Comparison of ENCODE assay signal across 8 cellular contexts in genomic region chr22:31107206-31108118, GRCh38. TPM values are rescaled to one million over a fixed set of nuclear protein-coding genes. Genes with fewer than 3 reads are reported as not detected.
A peak's percentile ranks its signal among the peaks of the same experiment; 100 is the strongest.
DNase-seq lines count a peak whose midpoint lies in the region; ATAC-seq and TF ChIP-seq lines count a peak whose summit lies in the region.

SELENOM (minus strand) TSS chr22:31107568; CDS start chr22:31107505, 63 bp downstream.

- no peaks in the 10 kb centered on the region for H3K36me3 Mint-ChIP-seq in neural crest cell (ENCODE audit: low read depth)

- peak within 1 kb of the TSS; percentile 78 for H3K4me3 Mint-ChIP-seq in neural crest cell

- H3K4me3 ChIP-seq in fibroblast of villous mesenchyme (ENCODE audit: low read depth, low read length) (peak within 1 kb of the TSS; percentile 94), stomach (peak within 1 kb of the TSS; percentile 58 to 87 (median 68))

- DNase-seq in DMS 273 treated with DMSO at 0.1 percent for 48 hours (lab: John Stamatoyannopoulos, UW) (peak; percentile 86), SHP77 (lab: John Stamatoyannopoulos, UW) (peak; percentile 97), activated gamma-delta T cell treated with Interleukin-2 at 50 U/mL for 16 hours (peak; percentile 78), fibroblast of villous mesenchyme (ENCODE audit: low read depth) (peak; percentile 98), neural crest cell (ENCODE audit: low read depth, low spot score) (peak; percentile 83), stomach (peak; percentile 97)

- H3K27ac Mint-ChIP-seq in neural crest cell (ENCODE audit: unreplicated experiment), result no peak within 1 kb of the TSS

- no peaks in the 10 kb centered on the region for H3K9me3 Mint-ChIP-seq in neural crest cell

- intact Hi-C loops in stomach (cut with DNase I; ENCODE audit: low total_unique reads), result no loop called here

- ATAC-seq in GM21528 (IDR thresholded peaks at IDR 0.05; ENCODE audit: low FRiP score, unreplicated experiment), result peak; percentile 82

- no peak for TF ChIP-seq EP300 in Ishikawa (IDR thresholded peaks at IDR 0.05; ENCODE audit: borderline replicate concordance)
- TF ChIP-seq EP300 in stomach (IDR thresholded peaks at IDR 0.05), result no peak

- H3K9me3 ChIP-seq in stomach, result peaks cover 0 to 1% (median 0%) of the 10 kb centered on the region in 4 donors

- 2 to 6% (median 5%) methylated on average over 23 to 70 of the region's 70 CpGs for WGBS in stomach, 5 donors

- H3K4me1 ChIP-seq in stomach, result peaks cover 10 to 58% (median 49%) of the 10 kb centered on the region in 4 donors

- H3K27me3 ChIP-seq in stomach, result no peaks in the 10 kb centered on the region

- peak; percentile 97 for TF ChIP-seq CTCF in fibroblast of villous mesenchyme (IDR thresholded peaks at IDR 0.05; ENCODE audit: insufficient read depth, low read depth, low read length)
- peak; percentile 93 for TF ChIP-seq CTCF in neural crest cell (conservative IDR thresholded peaks at IDR 0.05)
- peak in 5 of 7 experiments; percentile 85 to 99 (median 95) for TF ChIP-seq CTCF in stomach (IDR thresholded peaks at IDR 0.05)

- peaks cover 10 to 26% (median 19%) of the 10 kb centered on the region in 4 donors for H3K36me3 ChIP-seq in stomach

- peaks cover 6% of the 10 kb centered on the region for H3K4me1 Mint-ChIP-seq in neural crest cell

- TF ChIP-seq POLR2A in stomach (IDR thresholded peaks at IDR 0.05), result no peak

- peak within 1 kb of the TSS; percentile 92 to 98 (median 96) for H3K27ac ChIP-seq in stomach

- peaks cover 14% of the 10 kb centered on the region for H3K27me3 Mint-ChIP-seq in neural crest cell (ENCODE audit: low read depth)

- peak; percentile 95 for TF ChIP-seq RAD21 in Ishikawa (IDR thresholded peaks at IDR 0.05; ENCODE audit: low read depth)

TF ChIP-seq in Ishikawa, 13 proteins besides CTCF, POLR2A, EP300 and RAD21:
- TF ChIP-seq TAF1 (IDR thresholded peaks at IDR 0.05; ENCODE audit: low read depth) (0 out of 2 replicates have a peak, but pooled peaks have one; percentile 14), YY1 (IDR thresholded peaks at IDR 0.05; ENCODE audit: low read depth) (0 out of 2 replicates have a peak, but pooled peaks have one; percentile 33), CREB1 (IDR thresholded peaks at IDR 0.05; ENCODE audit: low read depth) (no peak; the same call in 1 of the 2 replicates), MAX (IDR thresholded peaks at IDR 0.05) (peak; percentile 85)

RNA-seq across cellular contexts. Expression of gene SELENOM, which starts in this region (rescaled TPM):
- total RNA-seq in fibroblast of villous mesenchyme (152 and 155 TPM in 2 replicates), neural crest cell (9.1 and 10.1 TPM in 2 replicates), stomach (1,000 to 10,000 TPM in 1 of 5 donors, 100 to 1,000 TPM in 3, 10 to 100 TPM in 1; 59.8 to 1,443 (median 573) TPM)
- polyA plus RNA-seq in stomach, result 100 to 1,000 TPM; 243 to 454 (median 300) TPM

Comparison
In these comparisons a context has a peak if more than half of its experiments do, and no peak if none do; other contexts are left out.
1. Peak in every context shown above with its lines: DNase-seq, ATAC-seq, H3K4me3 ChIP-seq and H3K27ac ChIP-seq.